In genomic region chr3:33331414-33331813, GRCh38 we compare ENCODE assay signal across 2 cellular contexts.
TF ChIP-seq lines count a peak whose summit lies in the region.

No MANE protein-coding gene starts in this region.

TF ChIP-seq in IMR-90, 13 proteins besides CTCF, POLR2A, EP300 and RAD21 (continued from another document):
- no peak for TF ChIP-seq RCOR1 (IDR thresholded peaks at IDR 0.05; ENCODE audit: insufficient replicate concordance, low read length)
- TF ChIP-seq MAFK (IDR thresholded peaks at IDR 0.05; ENCODE audit: low read depth, low read length) = no peak
- no peak for TF ChIP-seq MXI1 (IDR thresholded peaks at IDR 0.05; ENCODE audit: borderline replicate concordance, low read depth, low read length)
- TF ChIP-seq SMC3 (IDR thresholded peaks at IDR 0.05; ENCODE audit: low read depth, low read length) = no peak
- TF ChIP-seq ELK1 (IDR thresholded peaks at IDR 0.05; ENCODE audit: borderline replicate concordance, low read depth, low read length) = no peak
- TF ChIP-seq CHD1 (IDR thresholded peaks at IDR 0.05; ENCODE audit: low read depth, low read length) = no peak
- no peak for TF ChIP-seq NFE2L2 (IDR thresholded peaks at IDR 0.05; ENCODE audit: low read depth, low read length)
- TF ChIP-seq RFX5 (IDR thresholded peaks at IDR 0.05; ENCODE audit: low read depth, low read length) = no peak
- no peak for TF ChIP-seq MAZ (IDR thresholded peaks at IDR 0.05; ENCODE audit: borderline replicate concordance, low read depth, low read length)
- no peak for TF ChIP-seq USF2 (IDR thresholded peaks at IDR 0.05; ENCODE audit: low read depth, low read length)
- no peak for TF ChIP-seq BHLHE40 (IDR thresholded peaks at IDR 0.05; ENCODE audit: low read depth, low read length)
TF ChIP-seq in IMR-90: peak in this region for 0.

TF ChIP-seq in GM12891, 5 proteins besides CTCF, POLR2A, EP300 and RAD21 (continued from another document):
- TF ChIP-seq SPI1 (IDR thresholded peaks at IDR 0.05; ENCODE audit: low read depth, low read length) (no peak), PAX5 (IDR thresholded peaks at IDR 0.05; ENCODE audit: insufficient read depth, low read length, severe bottlenecking) (no peak), TAF1 (IDR thresholded peaks at IDR 0.05; ENCODE audit: low read depth, low read length) (no peak)
